8 cellular contexts compared by ENCODE assay signal in the genomic region with DNA sequence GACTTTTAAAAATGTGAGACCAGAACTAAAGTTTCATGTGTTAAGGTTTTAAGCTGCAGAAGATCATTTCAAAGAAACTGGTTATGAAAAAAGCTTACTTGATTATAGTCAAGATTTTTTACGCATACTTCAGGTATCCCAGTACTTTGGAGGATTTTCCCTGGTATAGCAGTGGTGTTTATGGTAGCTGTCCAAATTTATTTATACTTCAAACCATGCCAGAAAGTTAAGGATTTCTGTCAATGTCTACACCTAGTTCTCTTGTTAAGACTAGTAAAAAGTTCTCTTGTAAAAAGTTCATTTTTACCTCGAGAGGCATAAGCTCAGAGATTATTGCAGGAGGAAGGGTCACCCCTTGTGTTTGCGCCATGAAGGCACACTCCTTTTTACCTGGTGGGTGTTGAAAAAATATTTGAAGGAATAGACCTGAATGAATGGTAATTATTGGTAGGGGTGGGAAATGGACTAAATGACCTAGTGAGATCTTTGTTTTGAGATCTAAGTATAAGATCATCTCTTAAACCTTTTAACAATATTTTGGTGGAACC. TPM values are rescaled to one million over a fixed set of nuclear protein-coding genes. Genes with fewer than 3 reads are reported as not detected.
DNase-seq lines count a peak whose midpoint lies in the region; TF ChIP-seq lines count a peak whose summit lies in the region.

No MANE protein-coding gene starts in this region.

- no peaks in the 10 kb centered on the region for H3K9me3 Mint-ChIP-seq in activated CD4-positive, alpha-beta T cell treated with anti-CD3 and anti-CD28 coated beads, Interleukin-2, amount 10 ng/mL, durations not matched to agents 24 days and 14 days
- H3K9me3 Mint-ChIP-seq in activated T-helper 1 cell treated with anti-CD3 and anti-CD28 coated beads, Interleukin-12 subunit alpha, Interleukin-12 subunit beta, Interleukin-2, Interleukin-4 antibody, amounts not matched to agents 30 ng/mL and 10 ng/mL and 1 ng/mL, durations not matched to agents 14 hours and 24 hours and 36 hours, result no peaks in the 10 kb centered on the region

- no peak for TF ChIP-seq CTCF in suprapubic skin (IDR thresholded peaks at IDR 0.05)

- H3K27ac ChIP-seq in iPS-20b (ENCODE audit: low read length) (no peak overlapping the region), suprapubic skin (peak overlapping the region; percentile 100)

- peaks cover 3% of the 10 kb centered on the region for H3K27me3 Mint-ChIP-seq in activated CD4-positive, alpha-beta T cell treated with anti-CD3 and anti-CD28 coated beads, Interleukin-2, amount 10 ng/mL, durations not matched to agents 24 days and 14 days
- H3K27me3 Mint-ChIP-seq in activated T-helper 1 cell treated with anti-CD3 and anti-CD28 coated beads, Interleukin-12 subunit alpha, Interleukin-12 subunit beta, Interleukin-2, Interleukin-4 antibody, amounts not matched to agents 30 ng/mL and 10 ng/mL and 1 ng/mL, durations not matched to agents 14 hours and 24 hours and 36 hours (ENCODE audit: insufficient read depth), result peaks cover 2% of the 10 kb centered on the region

- H3K4me1 ChIP-seq in iPS-20b (ENCODE audit: insufficient read depth, low read length) (peaks cover 25% of the 10 kb centered on the region; the same call in 1 of the 2 replicates), suprapubic skin (peaks cover 62% of the 10 kb centered on the region)

- intact Hi-C loops in activated CD4-positive, alpha-beta T cell treated with anti-CD3 and anti-CD28 coated beads, Interleukin-2, amount 10 ng/mL, durations not matched to agents 24 days and 14 days (cut with micrococcal nuclease), result loop anchor here (2.0 to 5.0 kb wide), 2 partner anchors 111 to 382 kb away; no protein-coding TSS in a partner anchor
- intact Hi-C loops in activated T-helper 1 cell treated with anti-CD3 and anti-CD28 coated beads, Interleukin-12 subunit alpha, Interleukin-12 subunit beta, Interleukin-2, Interleukin-4 antibody, amounts not matched to agents 30 ng/mL and 10 ng/mL and 1 ng/mL, durations not matched to agents 14 hours and 24 hours and 36 hours (cut with micrococcal nuclease), result loop anchor here (5.0 kb wide), 3 partner anchors 382 to 1212 kb away; partner anchors contain the start of gene DOP1B

- H3K4me3 ChIP-seq in iPS-20b (ENCODE audit: low read length) (peak overlapping the region; percentile 94), suprapubic skin (peak overlapping the region; percentile 99)

- H3K4me1 Mint-ChIP-seq in activated CD4-positive, alpha-beta T cell treated with anti-CD3 and anti-CD28 coated beads, Interleukin-2, amount 10 ng/mL, durations not matched to agents 24 days and 14 days, result peaks cover 54% of the 10 kb centered on the region
- peaks cover 69% of the 10 kb centered on the region for H3K4me1 Mint-ChIP-seq in activated T-helper 1 cell treated with anti-CD3 and anti-CD28 coated beads, Interleukin-12 subunit alpha, Interleukin-12 subunit beta, Interleukin-2, Interleukin-4 antibody, amounts not matched to agents 30 ng/mL and 10 ng/mL and 1 ng/mL, durations not matched to agents 14 hours and 24 hours and 36 hours (ENCODE audit: low read depth)

- H3K27ac Mint-ChIP-seq in activated CD4-positive, alpha-beta T cell treated with anti-CD3 and anti-CD28 coated beads, Interleukin-2, amount 10 ng/mL, durations not matched to agents 24 days and 14 days, result peak overlapping the region; percentile 90
- H3K27ac Mint-ChIP-seq in activated T-helper 1 cell treated with anti-CD3 and anti-CD28 coated beads, Interleukin-12 subunit alpha, Interleukin-12 subunit beta, Interleukin-2, Interleukin-4 antibody, amounts not matched to agents 30 ng/mL and 10 ng/mL and 1 ng/mL, durations not matched to agents 14 hours and 24 hours and 36 hours, result peak overlapping the region; percentile 83

- no peaks in the 10 kb centered on the region for H3K36me3 ChIP-seq in iPS-20b (ENCODE audit: insufficient read depth, low read depth, low read length)
- no peaks in the 10 kb centered on the region for H3K36me3 ChIP-seq in suprapubic skin

- no peak for DNase-seq in activated CD4-positive, alpha-beta T cell treated with anti-CD3 and anti-CD28 coated beads, Interleukin-2, amount 10 ng/mL, durations not matched to agents 24 days and 14 days
- no peak for DNase-seq in activated CD4-positive, alpha-beta T cell treated with anti-CD3 and anti-CD28 coated beads for 4 hours
- no peak for DNase-seq in activated T-helper 1 cell treated with anti-CD3 and anti-CD28 coated beads, Interleukin-12 subunit alpha, Interleukin-12 subunit beta, Interleukin-2, Interleukin-4 antibody, amounts not matched to agents 30 ng/mL and 10 ng/mL and 1 ng/mL, durations not matched to agents 14 hours and 24 hours and 36 hours (ENCODE audit: low spot score)
- no peak for DNase-seq in suprapubic skin (ENCODE audit: low spot score in 2 of 2)
- no peak for DNase-seq in NCI-H446 (lab: John Stamatoyannopoulos, UW)
- no peak for DNase-seq in DMS79 treated with DMSO at 0.1 percent for 48 hours (lab: John Stamatoyannopoulos, UW)
- no peak for DNase-seq in DMS79 (lab: John Stamatoyannopoulos, UW)

- no peaks in the 10 kb centered on the region for H3K27me3 ChIP-seq in iPS-20b (ENCODE audit: insufficient read depth, low read length)
- H3K27me3 ChIP-seq in suprapubic skin, result no peaks in the 10 kb centered on the region

- TF ChIP-seq POLR2A in suprapubic skin (IDR thresholded peaks at IDR 0.05), result no peak

- H3K9ac ChIP-seq in iPS-20b (ENCODE audit: low read depth, low read length), result peak overlapping the region; percentile 95; the same call in 1 of the 2 replicates

- H3K36me3 Mint-ChIP-seq in activated CD4-positive, alpha-beta T cell treated with anti-CD3 and anti-CD28 coated beads, Interleukin-2, amount 10 ng/mL, durations not matched to agents 24 days and 14 days (ENCODE audit: low read depth), result peaks cover 10% of the 10 kb centered on the region
- H3K36me3 Mint-ChIP-seq in activated T-helper 1 cell treated with anti-CD3 and anti-CD28 coated beads, Interleukin-12 subunit alpha, Interleukin-12 subunit beta, Interleukin-2, Interleukin-4 antibody, amounts not matched to agents 30 ng/mL and 10 ng/mL and 1 ng/mL, durations not matched to agents 14 hours and 24 hours and 36 hours (ENCODE audit: low read depth), result peaks cover 8% of the 10 kb centered on the region

- TF ChIP-seq EP300 in suprapubic skin (IDR thresholded peaks at IDR 0.05), result no peak

- WGBS in suprapubic skin, result 24% methylated on average over 3 of the region's 3 CpGs

- H3K9me3 ChIP-seq in iPS-20b (ENCODE audit: insufficient read depth, low read depth, low read length) (no peaks in the 10 kb centered on the region), suprapubic skin (no peaks in the 10 kb centered on the region)

- H3K4me3 Mint-ChIP-seq in activated CD4-positive, alpha-beta T cell treated with anti-CD3 and anti-CD28 coated beads, Interleukin-2, amount 10 ng/mL, durations not matched to agents 24 days and 14 days, result peak overlapping the region; percentile 93
- peak overlapping the region; percentile 91 for H3K4me3 Mint-ChIP-seq in activated T-helper 1 cell treated with anti-CD3 and anti-CD28 coated beads, Interleukin-12 subunit alpha, Interleukin-12 subunit beta, Interleukin-2, Interleukin-4 antibody, amounts not matched to agents 30 ng/mL and 10 ng/mL and 1 ng/mL, durations not matched to agents 14 hours and 24 hours and 36 hours

RNA-seq across cellular contexts. Expression of gene DYRK1A, which starts 2.8 kb away (rescaled TPM):
- total RNA-seq in activated CD4-positive, alpha-beta T cell treated with anti-CD3 and anti-CD28 coated beads, Interleukin-2, amount 10 ng/mL, durations not matched to agents 24 days and 14 days, result 60.9 and 64.9 TPM in 2 replicates
- 66.5 and 68.1 TPM in 2 replicates for total RNA-seq in activated T-helper 1 cell treated with anti-CD3 and anti-CD28 coated beads, Interleukin-12 subunit alpha, Interleukin-12 subunit beta, Interleukin-2, Interleukin-4 antibody, amounts not matched to agents 30 ng/mL and 10 ng/mL and 1 ng/mL, durations not matched to agents 14 hours and 24 hours and 36 hours
- total RNA-seq in suprapubic skin, result 100 to 1,000 TPM in 1 of 4 donors, 10 to 100 TPM in 3; 76.5 to 105 (median 91.3) TPM
